11 cellular contexts compared by ENCODE assay signal in the genomic region with DNA sequence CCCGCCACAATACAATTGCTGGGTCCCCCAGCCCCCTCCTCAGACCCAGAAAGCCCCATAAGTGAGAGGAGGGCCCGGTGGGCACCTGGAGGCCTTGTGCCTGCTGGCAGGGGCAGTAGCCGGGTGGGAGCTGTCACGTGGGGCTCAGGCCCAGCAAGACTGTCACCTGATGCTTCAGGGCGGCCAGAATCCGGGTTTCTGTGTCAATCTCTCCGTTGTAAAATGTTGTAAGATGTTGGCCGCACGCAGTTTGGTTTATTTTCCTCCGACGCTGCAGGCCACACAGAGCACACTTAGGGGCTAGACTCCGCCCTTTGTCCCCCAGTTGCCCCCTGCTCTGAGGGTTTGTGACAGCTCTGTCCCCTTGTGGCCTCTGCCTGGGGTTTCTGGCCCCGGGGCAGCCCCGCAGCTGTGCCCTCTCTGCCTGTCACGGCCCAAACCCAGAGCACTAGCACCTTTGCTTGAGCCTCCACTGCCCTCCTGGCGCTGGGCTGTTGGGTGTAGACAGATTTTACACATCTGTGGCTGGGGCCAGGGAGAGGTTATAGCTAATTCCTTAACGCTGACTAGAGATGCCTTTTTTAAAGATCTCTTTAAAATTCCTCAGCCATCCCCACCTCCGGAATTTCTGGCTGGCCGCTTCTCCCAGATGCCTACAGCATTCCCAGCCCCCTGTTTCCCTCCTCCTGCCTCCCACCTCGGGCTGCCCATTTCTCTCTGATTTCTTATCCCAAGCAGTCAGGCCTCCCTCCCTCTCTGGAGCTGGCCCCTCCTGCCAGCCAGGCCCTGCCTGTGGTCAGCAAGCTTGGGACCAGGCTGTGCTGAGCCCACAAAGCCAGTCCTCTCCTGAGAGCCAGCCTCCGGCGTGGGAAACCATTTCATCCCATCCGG. TPM values are rescaled to one million over a fixed set of nuclear protein-coding genes. Genes with fewer than 3 reads are reported as not detected.
DNase-seq lines count a peak whose midpoint lies in the region; ATAC-seq lines count a peak whose summit lies in the region.
"Had no signal": no experiment of that assay in that cellular context is flagged by ENCODE, and none has a peak within 500 bp of the region (broad histone marks: within the 10 kb centered on the region; RNA-seq: fewer than 3 reads in every experiment).

No MANE protein-coding gene starts in this region.

- no peak for ATAC-seq in activated CD4-positive, CD25-positive, alpha-beta regulatory T cell treated with anti-CD3 and anti-CD28 coated beads, Interleukin-2, amount 50 U/mL, for 24 hours
- ATAC-seq in esophagus mucosa (no peak), HG03097 (IDR thresholded peaks at IDR 0.05; ENCODE audit: low FRiP score, unreplicated experiment) (no peak)
- ATAC-seq: Panc1 had no signal

- H3K27me3 ChIP-seq in stomach smooth muscle (ENCODE audit: control insufficient read depth in 1 of 2, insufficient read depth in 2 of 2, low read length in 2 of 2): peaks cover 20 to 31% of the 10 kb centered on the region in 2 donors

- H3K9me3 ChIP-seq in stomach smooth muscle (ENCODE audit: control insufficient read depth in 2 of 2, low read length in 2 of 2): no peaks in the 10 kb centered on the region

- peak; percentile 67 for DNase-seq in H4 (ENCODE audit: low spot score)
- DNase-seq in astrocyte of the hippocampus (ENCODE audit: low read depth, low spot score): peak; percentile 95
- DNase-seq in islet precursor cell: peak; percentile 98
- no peak for DNase-seq in NCI-H526 (lab: John Stamatoyannopoulos, UW)
- DNase-seq: effector CD4-positive, alpha-beta T cell; Karpas-422 had no signal

- H3K27ac ChIP-seq in stomach smooth muscle (ENCODE audit: low read length): peak overlapping the region; percentile 6

- H3K4me3 ChIP-seq in stomach smooth muscle (ENCODE audit: low read length in 2 of 2): no peak overlapping the region

- H3K9ac ChIP-seq in stomach smooth muscle (ENCODE audit: low read length in 2 of 2): no peak overlapping the region

- H3K36me3 ChIP-seq in stomach smooth muscle (ENCODE audit: control insufficient read depth in 2 of 2, insufficient read depth in 2 of 2, low read length in 2 of 2): no peaks in the 10 kb centered on the region

- peaks cover 23% of the 10 kb centered on the region for H3K4me1 ChIP-seq in stomach smooth muscle (ENCODE audit: control insufficient read depth, insufficient read depth, low read length)

RNA-seq across cellular contexts. Expression of a gene that starts 3.2 kb away (rescaled TPM):
- 4.7 and 5.0 TPM in 2 replicates for total RNA-seq in H4 (2014; rRNA removed; shearing (Covaris generic))
- total RNA-seq in esophagus mucosa: 11.1 TPM

RNA-seq across cellular contexts. Expression of a gene that starts 53.6 kb away (rescaled TPM):
- total RNA-seq in H4 (2014; rRNA removed; shearing (Covaris generic)): 2.5 TPM in 1 of 2 replicates, not detected in the other
- 8.9 TPM for total RNA-seq in esophagus mucosa

Comparison
In these comparisons a context has a peak if more than half of its experiments do, and no peak if none do; other contexts are left out.
1. DNase-seq: peak in H4 (single experiment), astrocyte of the hippocampus (single experiment) and islet precursor cell (single experiment); none in NCI-H526 (0 of 2).